ENCODE assay signal across 8 cellular contexts in genomic region chr9:134642385-134643181, GRCh38. TPM values are rescaled to one million over a fixed set of nuclear protein-coding genes. Genes with fewer than 3 reads are reported as not detected.
DNase-seq lines count a peak whose midpoint lies in the region; ATAC-seq and TF ChIP-seq lines count a peak whose summit lies in the region.

No MANE protein-coding gene starts in this region.

- peak; percentile 86 for DNase-seq in ELR (ENCODE audit: low read depth)
- DNase-seq in activated B cell treated with CpG ODN at 0.5 μM for 24 hours, result no peak
- DNase-seq in hepatic stellate cell (ENCODE audit: low spot score), result peak; percentile 96
- peak; percentile 94 for DNase-seq in sigmoid colon
- no peak for DNase-seq in effector CD4-positive, alpha-beta T cell
- no peak for DNase-seq in NCI-H510A (lab: John Stamatoyannopoulos, UW)
- no peak for DNase-seq in NK-92 (lab: John Stamatoyannopoulos, UW; ENCODE audit: unreplicated experiment)

- POLR2A ChIA-PET in activated B cell treated with CpG ODN at 0.5 μM for 24 hours (lab: Charles Lee), result no interaction called here

- TF ChIP-seq CTCF in activated B cell treated with CpG ODN at 0.5 μM for 24 hours (IDR thresholded peaks at IDR 0.05), result no peak
- TF ChIP-seq CTCF in sigmoid colon (IDR thresholded peaks at IDR 0.05), result peak in 2 of 4 experiments; percentile 6 to 14

- peaks cover 0 to 48% (median 43%) of the 10 kb centered on the region in 4 donors for H3K4me1 ChIP-seq in sigmoid colon

- H3K4me1 Mint-ChIP-seq in activated B cell treated with CpG ODN at 0.5 μM for 24 hours, result no peaks in the 10 kb centered on the region

- peak overlapping the region; percentile 66 to 90 (median 78) for H3K4me3 ChIP-seq in sigmoid colon

- H3K36me3 Mint-ChIP-seq in activated B cell treated with CpG ODN at 0.5 μM for 24 hours (ENCODE audit: low read depth), result no peaks in the 10 kb centered on the region

- no peaks in the 10 kb centered on the region for H3K9me3 Mint-ChIP-seq in activated B cell treated with CpG ODN at 0.5 μM for 24 hours

- H3K4me3 Mint-ChIP-seq in activated B cell treated with CpG ODN at 0.5 μM for 24 hours, result peak overlapping the region; percentile 41

- no peaks in the 10 kb centered on the region for H3K27me3 ChIP-seq in sigmoid colon

- intact Hi-C loops in activated B cell treated with CpG ODN at 0.5 μM for 24 hours (cut with micrococcal nuclease) (no loop called here), sigmoid colon (cut with DNase I) (loop anchor here (1.0 to 10.0 kb wide), 4 partner anchors 19 to 618 kb away; partner anchors contain the start of gene BRD3OS)

- no peak for ATAC-seq in activated B cell treated with CpG ODN at 0.5 μM for 24 hours (ENCODE audit: low read depth)
- ATAC-seq in GM19467 (IDR thresholded peaks at IDR 0.05; ENCODE audit: unreplicated experiment), result no peak

- peaks cover 26% of the 10 kb centered on the region for H3K27me3 Mint-ChIP-seq in activated B cell treated with CpG ODN at 0.5 μM for 24 hours

- CTCF ChIA-PET in activated B cell treated with CpG ODN at 0.5 μM for 24 hours (lab: Charles Lee), result no interaction called here

- TF ChIP-seq EP300 in sigmoid colon (IDR thresholded peaks at IDR 0.05), result peak in 1 of 4 donors; percentile 29

- TF ChIP-seq POLR2A in sigmoid colon (IDR thresholded peaks at IDR 0.05), result no peak

- no peak overlapping the region for H3K27ac Mint-ChIP-seq in activated B cell treated with CpG ODN at 0.5 μM for 24 hours

- 6 to 14% methylated on average over 37 of the region's 37 CpGs for WGBS in sigmoid colon, 2 donors

- no peaks in the 10 kb centered on the region for H3K36me3 ChIP-seq in sigmoid colon

- H3K9me3 ChIP-seq in sigmoid colon, result no peaks in the 10 kb centered on the region

- H3K27ac ChIP-seq in sigmoid colon, result peak overlapping the region; percentile 95 to 98 (median 97)

RNA-seq across cellular contexts. Expression of gene COL5A1, which starts 1.0 kb away (rescaled TPM):
- total RNA-seq in activated B cell treated with CpG ODN at 0.5 μM for 24 hours (0.02 TPM in 1 of 2 replicates, not detected in the other), sigmoid colon (100 to 1,000 TPM in 1 of 4 donors, 10 to 100 TPM in 3; 24.2 to 168 (median 59.4) TPM)
- polyA plus RNA-seq in sigmoid colon, result 10 to 100 TPM in 1 of 3 donors, 1 to 10 TPM in 2; 4.2 to 13.2 (median 4.4) TPM

Comparison
In these comparisons a context has a peak if more than half of its experiments do, and no peak if none do; other contexts are left out.
1. DNase-seq: peak in ELR (single experiment), hepatic stellate cell (single experiment) and sigmoid colon (single experiment); none in activated B cell treated with CpG ODN at 0.5 μM for 24 hours (single experiment), effector CD4-positive, alpha-beta T cell (single experiment), NCI-H510A (single experiment) and NK-92 (single experiment).
2. RNA of gene COL5A1, which starts 1.0 kb away (total RNA-seq): 24.2 to 168 TPM in sigmoid colon; 0.02 TPM in activated B cell treated with CpG ODN at 0.5 μM for 24 hours; every median in the first group is over 10 times any median in the second.